ENCODE assay signal across 8 cellular contexts in the genomic region with DNA sequence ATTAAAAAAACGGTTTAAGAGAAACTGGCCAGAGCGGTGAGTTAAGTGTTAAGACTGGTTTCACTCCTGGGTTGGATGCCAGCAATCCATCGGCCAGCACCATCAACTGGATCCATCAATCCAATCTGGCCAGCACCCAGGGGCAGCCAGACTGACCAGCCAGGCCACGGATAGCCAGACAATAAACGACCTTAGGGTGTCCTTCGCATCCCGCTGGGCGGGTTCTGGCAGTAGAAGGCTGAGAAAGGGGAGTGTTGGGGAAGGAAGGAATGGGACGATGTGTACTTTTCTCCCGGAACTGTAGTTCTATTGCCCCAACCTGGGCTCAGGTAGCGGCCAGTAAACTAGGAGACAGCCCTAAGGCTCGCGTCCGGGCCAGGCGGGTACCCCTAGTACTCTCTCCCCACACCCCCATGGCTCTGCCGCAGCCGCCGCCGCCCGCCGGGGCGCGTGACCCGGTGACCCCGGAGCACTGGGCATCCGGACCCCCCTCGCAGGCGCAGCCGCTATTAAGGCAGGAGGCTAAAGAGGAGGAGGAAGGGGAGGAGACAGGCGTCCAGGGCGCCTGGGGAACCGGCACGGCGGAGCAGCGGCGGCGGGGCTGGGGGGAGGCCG. TPM values are rescaled to one million over a fixed set of nuclear protein-coding genes. Genes with fewer than 3 reads are reported as not detected.
DNase-seq lines count a peak whose midpoint lies in the region; ATAC-seq and TF ChIP-seq lines count a peak whose summit lies in the region.

A gene (plus strand): TSS at position 546 of the 615 bp plus-strand sequence. CDS start 276 bp downstream, outside the sequence.

- ATAC-seq in HG02759 (IDR thresholded peaks at IDR 0.05; ENCODE audit: unreplicated experiment): peak; percentile 70

- H3K4me3 ChIP-seq in coronary artery (peak within 1 kb of the TSS; percentile 99), lower leg skin (ENCODE audit: low read depth, poor library complexity, severe bottlenecking) (peak within 1 kb of the TSS; percentile 82)

- intact Hi-C loops in lower leg skin (cut with DNase I; ENCODE audit: low total_unique reads): no loop called here

- TF ChIP-seq POLR2A in lower leg skin (IDR thresholded peaks at IDR 0.05): no peak

- 5 to 9% methylated on average over 22 to 31 of the region's 38 CpGs for WGBS in lower leg skin, 2 donors

- peak within 1 kb of the TSS; percentile 93 to 95 for H3K27ac ChIP-seq in coronary artery

- no peak for TF ChIP-seq CTCF in coronary artery (IDR thresholded peaks at IDR 0.05)
- no peak for TF ChIP-seq CTCF in lower leg skin (IDR thresholded peaks at IDR 0.05)

- DNase-seq in NCI-H1436 treated with DMSO at 0.1 percent for 48 hours (lab: John Stamatoyannopoulos, UW) (peak; percentile 29), NCI-H1436 (lab: John Stamatoyannopoulos, UW) (no peak), NCI-H146 treated with DMSO at 0.1 percent for 48 hours (lab: John Stamatoyannopoulos, UW; ENCODE audit: unreplicated experiment) (peak; percentile 38), coronary artery (ENCODE audit: low spot score) (peak; percentile 75), lower leg skin (ENCODE audit: low spot score in 2 of 2) (peak; percentile 27 to 88)
- peak; percentile 15 to 29 for DNase-seq in activated CD4-positive, alpha-beta T cell treated with anti-CD3 and anti-CD28 coated beads for 24 hours (ENCODE audit: low read depth in 2 of 2)
- peak; percentile 35 to 43 for DNase-seq in stimulated activated CD4-positive, alpha-beta T cell treated with anti-CD3 and anti-CD28 coated beads, Interleukin-4, amount 100 ng/mL, for 48 hours (ENCODE audit: low read depth in 2 of 2)

RNA-seq across cellular contexts. Expression of the gene that starts here (rescaled TPM):
- total RNA-seq in lower leg skin: 1 to 10 TPM; 5.4 to 9.9 (median 8.0) TPM
